7 cellular contexts compared by ENCODE assay signal in the genomic region with DNA sequence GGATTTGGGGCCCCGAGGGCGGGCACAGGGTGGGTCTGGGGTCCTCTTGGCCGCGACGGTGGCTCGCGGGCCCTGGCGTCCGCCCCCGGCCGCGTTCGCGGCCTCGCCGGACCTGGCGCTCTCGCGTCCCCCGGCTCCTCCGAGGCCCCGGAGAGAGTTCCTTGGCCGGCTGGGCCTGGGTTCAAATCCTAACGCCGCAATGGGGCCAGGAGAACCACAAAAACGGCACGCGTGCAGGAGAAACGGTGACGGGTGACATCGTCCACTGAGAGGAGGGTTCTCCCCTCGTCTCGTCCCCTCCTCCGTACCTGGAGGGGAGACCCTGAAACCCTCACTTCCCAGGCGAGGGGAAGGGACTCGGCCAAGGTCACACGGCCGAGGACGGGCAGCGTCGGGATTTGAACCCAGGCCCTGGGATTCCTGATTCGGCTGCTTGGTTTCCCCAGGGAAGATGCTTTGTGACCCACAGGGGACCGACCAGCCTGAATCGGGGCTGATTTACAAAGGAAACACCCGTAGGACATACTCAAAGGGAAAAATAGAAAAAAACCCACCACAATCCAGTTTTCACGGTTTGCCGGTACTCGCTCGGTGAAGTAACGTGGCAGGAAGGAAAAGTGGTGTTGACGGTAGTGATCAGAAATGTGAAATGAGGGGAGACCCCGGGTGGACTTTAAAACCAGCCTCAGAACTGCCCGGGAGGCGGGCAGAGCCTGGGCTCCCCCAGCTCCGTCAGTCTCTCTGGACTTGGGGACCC. TPM values are rescaled to one million over a fixed set of nuclear protein-coding genes. Genes with fewer than 3 reads are reported as not detected.
A peak's percentile ranks its signal among the peaks of the same experiment; 100 is the strongest.
DNase-seq lines count a peak whose midpoint lies in the region; ATAC-seq and TF ChIP-seq lines count a peak whose summit lies in the region.
"Had no signal": no experiment of that assay in that cellular context is flagged by ENCODE, and none has a peak within 500 bp of the region (broad histone marks: within the 10 kb centered on the region; RNA-seq: fewer than 3 reads in every experiment).

No MANE protein-coding gene starts in this region.

- ATAC-seq in activated CD8-positive, alpha-beta memory T cell treated with anti-CD3 and anti-CD28 coated beads, Interleukin-2, amount 10 ng/mL, durations not matched to agents 7 days and 5 days, result no peak
- ATAC-seq in HG02852 (IDR thresholded peaks at IDR 0.05; ENCODE audit: unreplicated experiment), result no peak

- no peak for DNase-seq in HFFc6
- peak; percentile 56 for DNase-seq in activated CD8-positive, alpha-beta memory T cell treated with anti-CD3 and anti-CD28 coated beads, Interleukin-2, amount 10 ng/mL, durations not matched to agents 7 days and 5 days
- DNase-seq in kidney tubule cell (ENCODE audit: low spot score), result peak; percentile 11
- peak in 1 of 2 donors; percentile 20 for DNase-seq in uterus
- no peak for DNase-seq in middle frontal gyrus (ENCODE audit: extremely low spot score, low spot score)

- no peaks in the 10 kb centered on the region for H3K9me3 ChIP-seq in uterus

- intact Hi-C loops in uterus (cut with DNase I; ENCODE audit: low total_unique reads), result loop anchor here (10.0 kb wide), 1 partner anchor 51 kb away; no protein-coding TSS in a partner anchor

- peak overlapping the region; percentile 100 for H3K4me3 Mint-ChIP-seq in HFFc6
- H3K4me3 Mint-ChIP-seq in activated CD8-positive, alpha-beta memory T cell treated with anti-CD3 and anti-CD28 coated beads, Interleukin-2, amount 10 ng/mL, durations not matched to agents 7 days and 5 days, result peak overlapping the region; percentile 99

- peak overlapping the region; percentile 100 for H3K27ac Mint-ChIP-seq in HFFc6
- H3K27ac Mint-ChIP-seq in activated CD8-positive, alpha-beta memory T cell treated with anti-CD3 and anti-CD28 coated beads, Interleukin-2, amount 10 ng/mL, durations not matched to agents 7 days and 5 days, result peak overlapping the region; percentile 100

- no peak for TF ChIP-seq POLR2A in uterus (IDR thresholded peaks at IDR 0.05)

- H3K4me1 ChIP-seq in uterus, result peaks cover 9 to 46% of the 10 kb centered on the region in 2 donors

- H3K27me3 ChIP-seq in uterus, result no peaks in the 10 kb centered on the region

- peaks cover 61% of the 10 kb centered on the region for H3K4me1 Mint-ChIP-seq in HFFc6 (ENCODE audit: low read depth)
- H3K4me1 Mint-ChIP-seq in activated CD8-positive, alpha-beta memory T cell treated with anti-CD3 and anti-CD28 coated beads, Interleukin-2, amount 10 ng/mL, durations not matched to agents 7 days and 5 days, result peaks cover 65% of the 10 kb centered on the region

- TF ChIP-seq CTCF in HFFc6 (IDR thresholded peaks at IDR 0.05) (no peak), uterus (IDR thresholded peaks at IDR 0.05) (no peak)

- peaks cover 3% of the 10 kb centered on the region; the same call in 1 of the 2 replicates for H3K9me3 Mint-ChIP-seq in HFFc6
- H3K9me3 Mint-ChIP-seq in activated CD8-positive, alpha-beta memory T cell treated with anti-CD3 and anti-CD28 coated beads, Interleukin-2, amount 10 ng/mL, durations not matched to agents 7 days and 5 days (ENCODE audit: low read depth), result no peaks in the 10 kb centered on the region

- peak overlapping the region; percentile 68 to 98 for H3K4me3 ChIP-seq in uterus

- CTCF ChIA-PET in activated CD8-positive, alpha-beta memory T cell treated with anti-CD3 and anti-CD28 coated beads, Interleukin-2, amount 10 ng/mL, durations not matched to agents 7 days and 5 days (lab: Charles Lee), result interaction anchor here (0.7 to 4.4 kb wide), 6 partner anchors 10 to 180 kb away, joined by 3 to 21 read pairs (median 4); a partner anchor contains a TSS

- no peaks in the 10 kb centered on the region for H3K36me3 ChIP-seq in uterus

- peaks cover 3% of the 10 kb centered on the region for H3K27me3 Mint-ChIP-seq in HFFc6 (ENCODE audit: insufficient read depth)
- peaks cover 5% of the 10 kb centered on the region for H3K27me3 Mint-ChIP-seq in activated CD8-positive, alpha-beta memory T cell treated with anti-CD3 and anti-CD28 coated beads, Interleukin-2, amount 10 ng/mL, durations not matched to agents 7 days and 5 days

- H3K27ac ChIP-seq in uterus, result peak overlapping the region; percentile 86 to 98

- H3K36me3 Mint-ChIP-seq in HFFc6 (ENCODE audit: low read depth), result peaks cover 68% of the 10 kb centered on the region
- peaks cover 65% of the 10 kb centered on the region for H3K36me3 Mint-ChIP-seq in activated CD8-positive, alpha-beta memory T cell treated with anti-CD3 and anti-CD28 coated beads, Interleukin-2, amount 10 ng/mL, durations not matched to agents 7 days and 5 days

RNA-seq across cellular contexts. Expression of a gene that starts 0.7 kb away (rescaled TPM):
- total RNA-seq in HFFc6 (2021; fragmentation: NEBNext Ultra II Directional; extraction: Animal tissue kit (Norgen Biotek cat#: 25700)), result 10 to 100 TPM; 41.7 to 53.6 (median 49.3) TPM
- 100 to 1,000 TPM; 134 to 152 TPM for total RNA-seq in activated CD8-positive, alpha-beta memory T cell treated with anti-CD3 and anti-CD28 coated beads, Interleukin-2, amount 10 ng/mL, durations not matched to agents 7 days and 5 days
- 100 to 1,000 TPM in 1 of 4 donors, 10 to 100 TPM in 3; 35.9 to 129 (median 97.4) TPM for total RNA-seq in uterus

RNA-seq across cellular contexts. Expression of a gene that starts 1.0 kb away (rescaled TPM):
- 10 to 100 TPM; 30.4 to 41.8 (median 37.3) TPM for total RNA-seq in HFFc6 (2021; fragmentation: NEBNext Ultra II Directional; extraction: Animal tissue kit (Norgen Biotek cat#: 25700))
- 100 to 1,000 TPM; 110 to 125 TPM for total RNA-seq in activated CD8-positive, alpha-beta memory T cell treated with anti-CD3 and anti-CD28 coated beads, Interleukin-2, amount 10 ng/mL, durations not matched to agents 7 days and 5 days
- 100 to 1,000 TPM in 2 of 4 donors, 10 to 100 TPM in 2; 45.0 to 250 (median 129) TPM for total RNA-seq in uterus

RNA-seq across cellular contexts. Expression of a gene that starts 55.8 kb away (rescaled TPM):
- under 1 TPM in 5 of 6 experiments, not detected in 1; 0.05 to 0.34 (median 0.13) TPM for total RNA-seq in HFFc6 (2021; fragmentation: NEBNext Ultra II Directional; extraction: Animal tissue kit (Norgen Biotek cat#: 25700))
- total RNA-seq in activated CD8-positive, alpha-beta memory T cell treated with anti-CD3 and anti-CD28 coated beads, Interleukin-2, amount 10 ng/mL, durations not matched to agents 7 days and 5 days, result under 1 TPM; 0.28 to 0.79 TPM
- 1 to 10 TPM in 2 of 4 donors, not detected in 2; 1.2 to 5.3 TPM for total RNA-seq in uterus
- total RNA-seq: dermis microvascular lymphatic vessel endothelial cell had no signal

RNA-seq across cellular contexts. Expression of a gene that starts 56.7 kb away (rescaled TPM):
- 10 to 100 TPM; 77.9 to 91.6 (median 80.1) TPM for total RNA-seq in HFFc6 (2021; fragmentation: NEBNext Ultra II Directional; extraction: Animal tissue kit (Norgen Biotek cat#: 25700))
- 10 to 100 TPM; 49.1 to 49.7 TPM for total RNA-seq in activated CD8-positive, alpha-beta memory T cell treated with anti-CD3 and anti-CD28 coated beads, Interleukin-2, amount 10 ng/mL, durations not matched to agents 7 days and 5 days
- total RNA-seq in uterus, result 10 to 100 TPM in 3 of 4 donors, 1 to 10 TPM in 1; 2.8 to 36.7 (median 21.1) TPM

RNA-seq across cellular contexts. Expression of a gene that starts 57.3 kb away (rescaled TPM):
- total RNA-seq in HFFc6 (2021; fragmentation: NEBNext Ultra II Directional; extraction: Animal tissue kit (Norgen Biotek cat#: 25700)), result 1 to 10 TPM; 3.5 to 9.1 (median 4.5) TPM
- total RNA-seq in activated CD8-positive, alpha-beta memory T cell treated with anti-CD3 and anti-CD28 coated beads, Interleukin-2, amount 10 ng/mL, durations not matched to agents 7 days and 5 days, result 1 to 10 TPM; 1.0 to 2.4 TPM
- total RNA-seq in uterus, result 10 to 100 TPM in 1 of 4 donors, 1 to 10 TPM in 2, under 1 TPM in 1; 0.26 to 17.8 (median 7.1) TPM

Comparison
In these comparisons a context has a peak if more than half of its experiments do, and no peak if none do; other contexts are left out.
1. DNase-seq: peak in activated CD8-positive, alpha-beta memory T cell treated with anti-CD3 and anti-CD28 coated beads, Interleukin-2, amount 10 ng/mL, durations not matched to agents 7 days and 5 days (single experiment) and kidney tubule cell (single experiment); none in HFFc6 (single experiment) and middle frontal gyrus (single experiment).